8 cellular contexts compared by ENCODE assay signal in the genomic region with DNA sequence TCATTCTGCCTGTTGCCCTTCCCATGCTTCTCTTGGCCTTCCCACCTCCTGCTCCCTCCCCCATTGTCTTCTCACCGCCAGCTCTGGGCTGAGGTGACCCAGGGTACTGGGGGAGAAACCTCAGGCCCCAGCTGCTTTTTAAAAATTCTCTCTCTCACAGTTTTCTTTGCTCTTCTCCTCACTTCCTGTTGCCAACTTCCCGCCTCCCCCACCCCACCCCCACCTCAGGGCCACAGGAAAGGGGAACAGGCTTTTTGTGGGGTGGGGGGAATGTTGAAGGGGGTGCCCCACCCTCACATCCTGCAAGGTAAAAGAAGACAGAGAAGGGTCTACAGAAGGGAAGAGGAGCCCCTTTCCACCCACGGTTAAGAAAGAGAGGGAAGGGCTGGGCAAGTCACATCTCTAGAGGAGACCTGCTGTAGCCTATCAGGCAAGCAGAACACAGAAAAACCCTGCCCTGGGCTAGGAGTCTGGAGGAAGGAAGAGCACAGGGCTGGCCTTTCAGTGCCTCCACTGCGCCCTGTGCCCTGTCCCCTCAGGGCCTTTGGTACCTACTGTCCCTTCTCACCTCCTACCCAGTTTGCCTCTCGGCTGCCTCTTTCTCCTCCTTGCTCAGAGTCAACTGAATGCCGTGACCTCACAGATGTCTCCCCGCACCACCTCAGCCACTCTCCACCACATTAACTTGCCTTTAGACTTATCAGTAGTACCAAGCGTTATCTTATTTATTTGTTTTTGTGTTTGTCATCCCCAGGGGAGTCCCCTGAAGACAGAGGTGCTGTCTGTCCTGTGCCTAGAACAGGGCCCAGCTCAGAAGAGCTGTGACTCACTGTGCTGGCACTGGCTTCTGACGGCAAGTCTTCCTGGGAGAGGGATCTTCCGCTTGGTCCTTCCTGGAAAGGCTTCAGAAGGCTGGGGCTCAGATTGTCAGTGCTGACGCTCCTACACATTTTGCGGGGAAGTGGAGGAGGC. TPM values are rescaled to one million over a fixed set of nuclear protein-coding genes. Genes with fewer than 3 reads are reported as not detected.
DNase-seq lines count a peak whose midpoint lies in the region; TF ChIP-seq lines count a peak whose summit lies in the region.

No MANE protein-coding gene starts in this region.

- TF ChIP-seq CTCF in MCF 10A (IDR thresholded peaks at IDR 0.05; ENCODE audit: unreplicated experiment) (no peak), mammary epithelial cell (conservative IDR thresholded peaks at IDR 0.05 in 1 of 2, IDR thresholded peaks at IDR 0.05 in 1 of 2; ENCODE audit: extremely low read depth in 1 of 2, insufficient read depth in 1 of 2, low read depth in 1 of 2, low read length in 2 of 2) (no peak), NB4 (IDR thresholded peaks at IDR 0.05; ENCODE audit: low read depth, low read length) (no peak), liver (IDR thresholded peaks at IDR 0.05; ENCODE audit: low read depth, low read length, missing input control) (no peak), Calu3 (IDR thresholded peaks at IDR 0.05; ENCODE audit: unreplicated experiment) (no peak)

- H3K27ac ChIP-seq in mammary epithelial cell (ENCODE audit: insufficient read depth, low read depth, low read length): no peak overlapping the region
- H3K27ac ChIP-seq in liver (ENCODE audit: low read depth in 1 of 2, low read length in 2 of 2): peak overlapping the region; percentile 66 to 79

- H3K27ac Mint-ChIP-seq in MCF 10A (ENCODE audit: low read depth, unreplicated experiment): no peak overlapping the region
- no peak overlapping the region for H3K27ac Mint-ChIP-seq in Calu3 (ENCODE audit: unreplicated experiment)

- intact Hi-C loops in MCF 10A (cut with micrococcal nuclease) (no loop called here), mammary epithelial cell (cut with micrococcal nuclease) (loop anchor here (1.0 kb wide), 1 partner anchor 9 kb away; no protein-coding TSS in a partner anchor), Calu3 (cut with micrococcal nuclease; ENCODE audit: unreplicated experiment) (no loop called here)

- in situ Hi-C loops in mammary epithelial cell (cut with MboI; ENCODE audit: low sequenced_read_pairs in 2 of 2): no loop called here

- H2AFZ ChIP-seq in mammary epithelial cell (ENCODE audit: low read depth, low read length): no peak overlapping the region

- H3K36me3 ChIP-seq in mammary epithelial cell (ENCODE audit: insufficient read depth, low read length) (no peaks in the 10 kb centered on the region), liver (ENCODE audit: control insufficient read depth in 4 of 4, insufficient read depth in 3 of 4, low read depth in 1 of 4, low read length in 3 of 4) (no peaks in the 10 kb centered on the region)

- H3K9ac ChIP-seq in mammary epithelial cell (ENCODE audit: insufficient read depth, low read length) (no peak overlapping the region), liver (ENCODE audit: low read depth in 1 of 2, low read length in 2 of 2) (peak overlapping the region; percentile 28 to 63)

- DNase-seq in MCF 10A (ENCODE audit: unreplicated experiment) (peak; percentile 40), mammary epithelial cell (no peak), NB4 (ENCODE audit: low read depth) (peak; percentile 82), NCI-H345 (lab: John Stamatoyannopoulos, UW) (no peak), Calu3 (no peak), midbrain (lab: John Stamatoyannopoulos, UW) (no peak)
- peak; percentile 34 for DNase-seq in activated naive CD4-positive, alpha-beta T cell treated with anti-CD3 and anti-CD28 coated beads, Interleukin-2, amount 50 U/mL, for 16 hours

- no peak overlapping the region for H3K4me2 ChIP-seq in mammary epithelial cell (ENCODE audit: insufficient read depth, low read depth, low read length)

- peaks cover 7% of the 10 kb centered on the region for H3K4me1 Mint-ChIP-seq in MCF 10A (ENCODE audit: insufficient read depth, unreplicated experiment)
- peaks cover 31% of the 10 kb centered on the region for H3K4me1 Mint-ChIP-seq in Calu3 (ENCODE audit: low read depth, unreplicated experiment)

- no peaks in the 10 kb centered on the region for H3K4me1 ChIP-seq in mammary epithelial cell (ENCODE audit: insufficient read depth, low read length)
- H3K4me1 ChIP-seq in liver (ENCODE audit: control insufficient read depth in 4 of 4, insufficient read depth in 4 of 4, low read length in 3 of 4): peaks cover 4 to 17% (median 12%) of the 10 kb centered on the region in 4 donors

- H4K20me1 ChIP-seq in mammary epithelial cell (ENCODE audit: insufficient read depth, low read length): no peaks in the 10 kb centered on the region

- H3K27me3 ChIP-seq in mammary epithelial cell (ENCODE audit: insufficient read depth, low read length) (peaks cover 20% of the 10 kb centered on the region), liver (ENCODE audit: control insufficient read depth in 4 of 4, insufficient read depth in 4 of 4, low read length in 3 of 4) (peaks cover 0 to 6% (median 3%) of the 10 kb centered on the region in 4 donors)

- dilution Hi-C loops in mammary epithelial cell (cut with HindIII; ENCODE audit: low sequenced_read_pairs): no loop called here

- H3K4me3 ChIP-seq in mammary epithelial cell (replicated peaks in 1 of 3; ENCODE audit: insufficient read depth in 1 of 3, low read depth in 2 of 3, low read length in 3 of 3) (no peak overlapping the region), NB4 (ENCODE audit: low read depth, low read length) (peak overlapping the region; percentile 51), liver (ENCODE audit: low read depth in 1 of 3, low read length in 3 of 3) (peak overlapping the region in 2 of 3 donors; percentile 2 to 12)

- no peak overlapping the region for H3K4me3 Mint-ChIP-seq in MCF 10A (ENCODE audit: unreplicated experiment)
- no peak overlapping the region for H3K4me3 Mint-ChIP-seq in Calu3 (ENCODE audit: low read depth, unreplicated experiment)

- H3K9me3 Mint-ChIP-seq in MCF 10A (ENCODE audit: unreplicated experiment): no peaks in the 10 kb centered on the region
- H3K9me3 Mint-ChIP-seq in Calu3 (ENCODE audit: low read depth, unreplicated experiment): no peaks in the 10 kb centered on the region

- no peaks in the 10 kb centered on the region for H3K79me2 ChIP-seq in mammary epithelial cell (ENCODE audit: insufficient read depth, low read length)

- no peak for TF ChIP-seq RAD21 in liver (IDR thresholded peaks at IDR 0.05)

- CTCF ChIA-PET in MCF 10A (lab: Yijun Ruan, JAX) (interaction anchor here (0.8 to 1.0 kb wide), 2 partner anchors 9 to 15 kb away, joined by 3 to 4 read pairs; no protein-coding TSS in a partner anchor), mammary epithelial cell (lab: Charles Lee; ENCODE audit: low non-redundant PET) (no interaction called here), Calu3 (lab: Charles Lee) (interaction anchor here (0.6 kb wide), 1 partner anchor 46 kb away, joined by 4 read pairs; no protein-coding TSS in a partner anchor)

- no peaks in the 10 kb centered on the region for H3K9me3 ChIP-seq in mammary epithelial cell (replicated peaks; ENCODE audit: insufficient read depth, low read length)
- no peaks in the 10 kb centered on the region for H3K9me3 ChIP-seq in liver (ENCODE audit: control insufficient read depth in 4 of 4, low read length in 3 of 4)

- no TSS peak for BruUV-seq in MCF 10A (replicated peaks; lab: Mats Ljungman, UMichigan)
- BruUV-seq in mammary epithelial cell (replicated peaks; lab: Mats Ljungman, UMichigan): no TSS peak
- BruUV-seq in Calu3 (replicated peaks; lab: Mats Ljungman, UMichigan): no TSS peak

- no peak for TF ChIP-seq POLR2A in NB4 (IDR thresholded peaks at IDR 0.05; ENCODE audit: extremely low read depth, insufficient read length)

- POLR2A ChIA-PET in MCF 10A (lab: Yijun Ruan, JAX): no interaction called here

- H3K36me3 Mint-ChIP-seq in MCF 10A (ENCODE audit: insufficient read depth, unreplicated experiment): no peaks in the 10 kb centered on the region
- H3K36me3 Mint-ChIP-seq in Calu3 (ENCODE audit: insufficient read depth, unreplicated experiment): no peaks in the 10 kb centered on the region

- WGBS in mammary epithelial cell (ENCODE audit: low coverage, missing lambda C conversion rate): 80% methylated on average over 10 of the region's 12 CpGs
- 73% methylated on average over 12 of the region's 12 CpGs for WGBS in liver

- peaks cover 83% of the 10 kb centered on the region for H3K27me3 Mint-ChIP-seq in MCF 10A (ENCODE audit: insufficient read depth, unreplicated experiment)
- H3K27me3 Mint-ChIP-seq in Calu3 (ENCODE audit: unreplicated experiment): peaks cover 97% of the 10 kb centered on the region

TF ChIP-seq in liver, 16 proteins besides CTCF, POLR2A, EP300 and RAD21 (continues in another document):
- TF ChIP-seq, protein P1, sequence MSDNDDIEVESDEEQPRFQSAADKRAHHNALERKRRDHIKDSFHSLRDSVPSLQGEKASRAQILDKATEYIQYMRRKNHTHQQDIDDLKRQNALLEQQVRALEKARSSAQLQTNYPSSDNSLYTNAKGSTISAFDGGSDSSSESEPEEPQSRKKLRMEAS (IDR thresholded peaks at IDR 0.05): no peak
- TF ChIP-seq RXRA (IDR thresholded peaks at IDR 0.05): no peak
- no peak for TF ChIP-seq GABPA (IDR thresholded peaks at IDR 0.05 in 1 of 2, conservative IDR thresholded peaks at IDR 0.05 in 1 of 2)

RNA-seq across cellular contexts. Expression of gene ARHGAP9, which starts 1.7 kb away (rescaled TPM):
- total RNA-seq in MCF 10A (2022) (0.69 and 1.1 TPM in 2 replicates), mammary epithelial cell (1 to 10 TPM in 1 of 2 donors, under 1 TPM in 1; 0.83 to 1.3 TPM), liver (10 to 100 TPM in 1 of 2 donors, 1 to 10 TPM in 1; 7.7 to 12.0 TPM), Calu3 (2022) (0.39 TPM in 1 of 2 replicates, not detected in the other)
- polyA plus RNA-seq in mammary epithelial cell (not detected), liver (1 to 10 TPM; 3.0 to 6.5 TPM)
- polyA minus RNA-seq in mammary epithelial cell: not detected

RNA-seq across cellular contexts. Expression of gene MARS1, which starts 9.9 kb away (rescaled TPM):
- total RNA-seq in MCF 10A (2022): 714 and 762 TPM in 2 replicates
- total RNA-seq in mammary epithelial cell: 100 to 1,000 TPM; 240 to 460 TPM
- polyA plus RNA-seq in mammary epithelial cell: 160 TPM
- polyA minus RNA-seq in mammary epithelial cell: 352 TPM
- total RNA-seq in liver: 10 to 100 TPM; 45.0 to 83.3 TPM
- 10 to 100 TPM; 43.9 to 66.9 TPM for polyA plus RNA-seq in liver
- total RNA-seq in Calu3 (2022): 358 and 369 TPM in 2 replicates

RNA-seq across cellular contexts. Expression of gene GLI1, which starts 18.4 kb away (rescaled TPM):
- total RNA-seq in MCF 10A (2022) (not detected in 2 replicates), mammary epithelial cell (1 to 10 TPM in 1 of 2 donors, under 1 TPM in 1; under 0.01 to 2.5 TPM), liver (under 1 TPM; 0.09 to 0.25 TPM), Calu3 (2022) (0.54 and 0.61 TPM in 2 replicates)
- polyA plus RNA-seq in mammary epithelial cell (0.90 TPM), liver (under 1 TPM; 0.23 to 0.44 TPM)
- polyA minus RNA-seq in mammary epithelial cell: 1.5 TPM

RNA-seq across cellular contexts. Expression of gene INHBE, which starts 22.9 kb away (rescaled TPM):
- 2.1 and 5.0 TPM in 2 replicates for total RNA-seq in MCF 10A (2022)
- 1 to 10 TPM in 1 of 2 donors, under 1 TPM in 1; 0.42 to 1.0 TPM for total RNA-seq in mammary epithelial cell
- 0.07 TPM for polyA plus RNA-seq in mammary epithelial cell
- polyA minus RNA-seq in mammary epithelial cell: not detected
- 100 to 1,000 TPM in 1 of 2 donors, 10 to 100 TPM in 1; 17.6 to 181 TPM for total RNA-seq in liver
- polyA plus RNA-seq in liver: 100 to 1,000 TPM in 1 of 2 donors, 10 to 100 TPM in 1; 82.5 to 137 TPM
- 0.38 and 0.64 TPM in 2 replicates for total RNA-seq in Calu3 (2022)

RNA-seq across cellular contexts. Expression of gene DDIT3, which starts 42.3 kb away (rescaled TPM):
- total RNA-seq in MCF 10A (2022): 156 and 168 TPM in 2 replicates
- total RNA-seq in mammary epithelial cell: 10 to 100 TPM; 28.3 to 66.1 TPM
- polyA plus RNA-seq in mammary epithelial cell: 9.0 TPM
- polyA minus RNA-seq in mammary epithelial cell: 8.0 TPM
- total RNA-seq in liver: 10 to 100 TPM in 1 of 2 donors, 1 to 10 TPM in 1; 4.7 to 12.6 TPM
- 10 to 100 TPM; 19.9 to 30.2 TPM for polyA plus RNA-seq in liver
- 70.2 and 80.5 TPM in 2 replicates for total RNA-seq in Calu3 (2022)

Comparison
In these comparisons a context has a peak if more than half of its experiments do, and no peak if none do; other contexts are left out.
1. DNase-seq: peak in MCF 10A (single experiment), NB4 (single experiment) and activated naive CD4-positive, alpha-beta T cell treated with anti-CD3 and anti-CD28 coated beads, Interleukin-2, amount 50 U/mL, for 16 hours (single experiment); none in mammary epithelial cell (single experiment), NCI-H345 (single experiment), Calu3 (single experiment) and midbrain (single experiment).
2. H3K4me3 ChIP-seq: peak in NB4 (single experiment) and liver (2 of 3); none in mammary epithelial cell (0 of 3).